In genomic region chr6:26197736-26198625, GRCh38 we compare ENCODE assay signal across 8 cellular contexts.
DNase-seq lines count a peak whose midpoint lies in the region; ATAC-seq, FAIRE-seq and TF ChIP-seq lines count a peak whose summit lies in the region.

No MANE protein-coding gene starts in this region.

- H3K4me3 Mint-ChIP-seq in CD4-positive, alpha-beta memory T cell = peak overlapping the region; percentile 94 to 99 (median 97)
- H3K4me3 Mint-ChIP-seq in chondrocyte (ENCODE audit: unreplicated experiment) = peak overlapping the region; percentile 83

- no peaks in the 10 kb centered on the region for H3K27me3 ChIP-seq in CD4-positive, alpha-beta memory T cell (ENCODE audit: insufficient read depth, low read length)
- no peaks in the 10 kb centered on the region for H3K27me3 ChIP-seq in SJSA1 (replicated peaks)
- H3K27me3 ChIP-seq in mononuclear cell (ENCODE audit: insufficient read depth, low read length) = no peaks in the 10 kb centered on the region

- H3K36me3 ChIP-seq in CD4-positive, alpha-beta memory T cell (ENCODE audit: insufficient read depth, low read length) = no peaks in the 10 kb centered on the region
- H3K36me3 ChIP-seq in SJSA1 (peaks cover 12% of the 10 kb centered on the region), urinary bladder (ENCODE audit: insufficient read depth) (no peaks in the 10 kb centered on the region)

- no peak for FAIRE-seq in GM12891 (lab: Jason Lieb, UNC)

- intact Hi-C loops in CD4-positive, alpha-beta memory T cell (cut with micrococcal nuclease) = loop anchor here (1.0 to 5.0 kb wide), 5 partner anchors 9 to 1694 kb away; a partner anchor contains a TSS

- DNase-seq in CD4-positive, alpha-beta memory T cell = peak; percentile 39 to 54 (median 49)
- DNase-seq in HFF-Myc (ENCODE audit: extremely low read depth, low read depth) (no peak), SJSA1 (ENCODE audit: low read depth in 1 of 2, low spot score in 2 of 2) (peak; percentile 59 to 75), chondrocyte (ENCODE audit: low spot score) (no peak), GM12891 (ENCODE audit: insufficient read length, low spot score) (no peak)

- peaks cover 0 to 24% of the 10 kb centered on the region in 2 donors for H3K36me3 Mint-ChIP-seq in CD4-positive, alpha-beta memory T cell
- no peaks in the 10 kb centered on the region for H3K36me3 Mint-ChIP-seq in chondrocyte (ENCODE audit: low read depth)

- H3K9me3 ChIP-seq in CD4-positive, alpha-beta memory T cell (ENCODE audit: control insufficient read depth in 1 of 2, low read length in 2 of 2) = no peaks in the 10 kb centered on the region
- H3K9me3 ChIP-seq in SJSA1 (replicated peaks) = no peaks in the 10 kb centered on the region
- no peaks in the 10 kb centered on the region for H3K9me3 ChIP-seq in mononuclear cell (ENCODE audit: low read depth, low read length)

- H3K27ac ChIP-seq in CD4-positive, alpha-beta memory T cell (ENCODE audit: low read depth, low read length) = peak overlapping the region; percentile 84
- H3K27ac ChIP-seq in SJSA1 (peak overlapping the region; percentile 71), urinary bladder (ENCODE audit: low read depth) (peak overlapping the region; percentile 89)

- no peak for ATAC-seq in GM21619 (IDR thresholded peaks at IDR 0.05; ENCODE audit: unreplicated experiment)

- TF ChIP-seq POLR2A in GM12891 (IDR thresholded peaks at IDR 0.05; ENCODE audit: low read depth, low read length) = no peak

- peaks cover 0 to 8% (median 0%) of the 10 kb centered on the region in 8 donors for H3K9me3 Mint-ChIP-seq in CD4-positive, alpha-beta memory T cell
- H3K9me3 Mint-ChIP-seq in chondrocyte (ENCODE audit: low read depth) = no peaks in the 10 kb centered on the region

- peaks cover 43% of the 10 kb centered on the region for H3K4me1 ChIP-seq in CD4-positive, alpha-beta memory T cell (ENCODE audit: insufficient read depth, low read length)
- H3K4me1 ChIP-seq in SJSA1 (replicated peaks) (peaks cover 10% of the 10 kb centered on the region), mononuclear cell (ENCODE audit: insufficient read depth, low read length) (peaks cover 38% of the 10 kb centered on the region), urinary bladder (ENCODE audit: insufficient read depth) (no peaks in the 10 kb centered on the region)

- H3K27me3 Mint-ChIP-seq in CD4-positive, alpha-beta memory T cell = no peaks in the 10 kb centered on the region
- H3K27me3 Mint-ChIP-seq in chondrocyte (ENCODE audit: low read depth) = no peaks in the 10 kb centered on the region

- TF ChIP-seq CTCF in HFF-Myc (IDR thresholded peaks at IDR 0.05; ENCODE audit: low read depth, low read length, missing control alignments) (no peak), chondrocyte (IDR thresholded peaks at IDR 0.05) (no peak)

- CTCF ChIA-PET in CD4-positive, alpha-beta memory T cell (lab: Charles Lee; ENCODE audit: partially characterized antibody) = interaction anchor here (0.6 to 6.2 kb wide), 23 partner anchors 10 to 1363 kb away, joined by 3 to 63 read pairs (median 4); partner anchors contain the start of gene HFE

- peak overlapping the region; percentile 96 to 100 (median 98) for H3K27ac Mint-ChIP-seq in CD4-positive, alpha-beta memory T cell
- peak overlapping the region; percentile 96 for H3K27ac Mint-ChIP-seq in chondrocyte (ENCODE audit: unreplicated experiment)

- peak overlapping the region; percentile 83 to 97 for H3K4me3 ChIP-seq in CD4-positive, alpha-beta memory T cell (ENCODE audit: low read length in 2 of 2)
- H3K4me3 ChIP-seq in HFF-Myc (replicated peaks; ENCODE audit: low read depth, low read length) = peak overlapping the region; percentile 77
- H3K4me3 ChIP-seq in SJSA1 = peak overlapping the region; percentile 56
- peak overlapping the region; percentile 91 for H3K4me3 ChIP-seq in mononuclear cell (ENCODE audit: low read length)
- peak overlapping the region; percentile 29 for H3K4me3 ChIP-seq in urinary bladder (ENCODE audit: low read depth, low read length)

- WGBS in urinary bladder = 3% methylated on average over 23 of the region's 23 CpGs

- H3K4me1 Mint-ChIP-seq in CD4-positive, alpha-beta memory T cell = peaks cover 23 to 57% (median 41%) of the 10 kb centered on the region in 4 donors
- H3K4me1 Mint-ChIP-seq in chondrocyte (ENCODE audit: low read depth) = peaks cover 48% of the 10 kb centered on the region

- POLR2A ChIA-PET in CD4-positive, alpha-beta memory T cell (lab: Charles Lee; ENCODE audit: partially characterized antibody) = interaction anchor here (0.6 to 25.6 kb wide), 58 partner anchors 8 to 1696 kb away, joined by 3 to 2476 read pairs (median 9); partner anchors contain the start of genes HFE, HMGN4 and TRIM38

TF ChIP-seq in GM12891, 5 proteins besides CTCF, POLR2A, EP300 and RAD21:
- no peak for TF ChIP-seq SPI1 (IDR thresholded peaks at IDR 0.05; ENCODE audit: low read depth, low read length)
- TF ChIP-seq TAF1 (IDR thresholded peaks at IDR 0.05; ENCODE audit: low read depth, low read length) = no peak
- no peak for TF ChIP-seq PAX5 (IDR thresholded peaks at IDR 0.05; ENCODE audit: insufficient read depth, low read length, severe bottlenecking)
- no peak for TF ChIP-seq POLR2AphosphoS5 (IDR thresholded peaks at IDR 0.05; ENCODE audit: low read depth, low read length)
- no peak for TF ChIP-seq POU2F2 (IDR thresholded peaks at IDR 0.05; ENCODE audit: low read depth, low read length)
TF ChIP-seq in GM12891: peak in this region for 0.

Comparison
In these comparisons a context has a peak if more than half of its experiments do, and no peak if none do; other contexts are left out.
1. DNase-seq: peak in CD4-positive, alpha-beta memory T cell (5 of 5) and SJSA1 (2 of 2); none in HFF-Myc (single experiment), chondrocyte (single experiment) and GM12891 (single experiment).
2. H3K4me3 ChIP-seq: peak in every context shown above with its lines; median percentile 91 in mononuclear cell; 90 in CD4-positive, alpha-beta memory T cell; 77 in HFF-Myc; 56 in SJSA1; 29 in urinary bladder.
3. Peak in every context shown above with its lines, with median percentiles within 50 percentile points of each other: H3K27ac ChIP-seq.